ENCODE assay signal across 11 cellular contexts in genomic region chr1:38028105-38028591, GRCh38. TPM values are rescaled to one million over a fixed set of nuclear protein-coding genes. Genes with fewer than 3 reads are reported as not detected.
DNase-seq lines count a peak whose midpoint lies in the region; ATAC-seq and TF ChIP-seq lines count a peak whose summit lies in the region.
"Had no signal": no experiment of that assay in that cellular context is flagged by ENCODE, and none has a peak within 500 bp of the region (broad histone marks: within the 10 kb centered on the region; RNA-seq: fewer than 3 reads in every experiment).

No MANE protein-coding gene starts in this region.

- H3K27ac ChIP-seq in OCI-LY3 (ENCODE audit: low read length) (peak overlapping the region; percentile 100), upper lobe of left lung (no peak overlapping the region)
- H3K27ac ChIP-seq: A549, left lung had no signal

- TF ChIP-seq EP300 in upper lobe of left lung (IDR thresholded peaks at IDR 0.05), result no peak

- no peaks in the 10 kb centered on the region for H3K36me3 Mint-ChIP-seq in HFFc6 (ENCODE audit: low read depth)

- ATAC-seq in esophagus mucosa, result peak; percentile 19
- no peak for ATAC-seq in upper lobe of left lung (ENCODE audit: low FRiP score in 2 of 2)

- H3K36me3 ChIP-seq in OCI-LY3 (replicated peaks; ENCODE audit: low read depth, low read length), result peaks cover 15% of the 10 kb centered on the region
- H3K36me3 ChIP-seq in upper lobe of left lung, result peaks cover 17 to 32% (median 26%) of the 10 kb centered on the region in 4 donors
- peaks cover 25% of the 10 kb centered on the region for H3K36me3 ChIP-seq in HAP-1 (replicated peaks)

- H3K9ac ChIP-seq in OCI-LY3 (ENCODE audit: low read length), result peak overlapping the region; percentile 98

- H3K27ac Mint-ChIP-seq in HFFc6, result peak overlapping the region; percentile 16; the same call in 1 of the 2 replicates

- H3K4me3 Mint-ChIP-seq in HFFc6, result no peak overlapping the region

- H3K9me3 Mint-ChIP-seq in HFFc6, result no peaks in the 10 kb centered on the region

- TF ChIP-seq CTCF in HFFc6 (IDR thresholded peaks at IDR 0.05), result no peak
- TF ChIP-seq CTCF in OCI-LY3 (IDR thresholded peaks at IDR 0.05; ENCODE audit: low read depth, low read length), result no peak
- no peak for TF ChIP-seq CTCF in upper lobe of left lung (IDR thresholded peaks at IDR 0.05)

- peaks cover 78% of the 10 kb centered on the region for H3K79me2 ChIP-seq in OCI-LY3 (ENCODE audit: low read length)

- no peak for TF ChIP-seq POLR2A in upper lobe of left lung (IDR thresholded peaks at IDR 0.05)

- H3K4me3 ChIP-seq in OCI-LY3 (ENCODE audit: low read length), result peak overlapping the region; percentile 68
- H3K4me3 ChIP-seq in upper lobe of left lung, result no peak overlapping the region
- no peak overlapping the region for H3K4me3 ChIP-seq in HAP-1
- H3K4me3 ChIP-seq: A549, left lung had no signal

- DNase-seq in NCI-H1417 (lab: John Stamatoyannopoulos, UW), result peak in 2 of 3 experiments; percentile 34 to 53
- DNase-seq in NCI-H1417 treated with DMSO at 0.1 percent for 48 hours (lab: John Stamatoyannopoulos, UW), result no peak
- peak; percentile 36 for DNase-seq in HFFc6
- no peak for DNase-seq in upper lobe of left lung
- DNase-seq in pons (ENCODE audit: low spot score), result no peak
- no peak for DNase-seq in HAP-1 (ENCODE audit: low spot score in 2 of 2)

- H3K27me3 ChIP-seq in OCI-LY3 (ENCODE audit: low read depth, low read length), result no peaks in the 10 kb centered on the region
- H3K27me3 ChIP-seq in upper lobe of left lung, result no peaks in the 10 kb centered on the region
- no peaks in the 10 kb centered on the region for H3K27me3 ChIP-seq in HAP-1 (ENCODE audit: low read depth)

- H2AFZ ChIP-seq in OCI-LY3 (ENCODE audit: low read depth, low read length), result no peak overlapping the region

- no peaks in the 10 kb centered on the region for H4K20me1 ChIP-seq in OCI-LY3 (ENCODE audit: insufficient read depth, low read length)

- peaks cover 82% of the 10 kb centered on the region for H3K4me1 ChIP-seq in OCI-LY3 (ENCODE audit: low read length)
- peaks cover 27 to 48% (median 39%) of the 10 kb centered on the region in 4 donors for H3K4me1 ChIP-seq in upper lobe of left lung
- H3K4me1 ChIP-seq in HAP-1, result no peaks in the 10 kb centered on the region

- 63 to 72% methylated on average over 3 of the region's 3 CpGs for WGBS in upper lobe of left lung, 2 donors

- in situ Hi-C loops in HAP-1 (cut with MboI; ENCODE audit: low sequenced_read_pairs), result loop anchor here (5.0 to 25.0 kb wide), 3 partner anchors 457 to 804 kb away; no protein-coding TSS in a partner anchor

- H3K4me2 ChIP-seq in OCI-LY3 (ENCODE audit: low read length), result peak overlapping the region; percentile 96
- H3K4me2 ChIP-seq: A549 had no signal

- no peaks in the 10 kb centered on the region for H3K9me3 ChIP-seq in OCI-LY3 (ENCODE audit: insufficient read depth, low read length)
- no peaks in the 10 kb centered on the region for H3K9me3 ChIP-seq in upper lobe of left lung
- H3K9me3 ChIP-seq in HAP-1, result no peaks in the 10 kb centered on the region
- H3K9me3 ChIP-seq: A549, left lung had no signal

- H3K4me1 Mint-ChIP-seq in HFFc6 (ENCODE audit: low read depth), result peaks cover 42% of the 10 kb centered on the region

- peaks cover 3% of the 10 kb centered on the region; the same call in 1 of the 2 replicates for H3K27me3 Mint-ChIP-seq in HFFc6 (ENCODE audit: insufficient read depth)

RNA-seq across cellular contexts. Expression of gene UTP11, which starts 15.6 kb away (rescaled TPM):
- 10 to 100 TPM; 41.4 to 57.1 (median 49.2) TPM for total RNA-seq in HFFc6 (2021; fragmentation: NEBNext Ultra II Directional; extraction: Animal tissue kit (Norgen Biotek cat#: 25700))
- total RNA-seq in esophagus mucosa (30.3 TPM), upper lobe of left lung (10 to 100 TPM in 5 of 6 donors, 1 to 10 TPM in 1; 8.4 to 53.4 (median 25.4) TPM)

RNA-seq across cellular contexts. Expression of gene POU3F1, which starts 18.4 kb away (rescaled TPM):
- under 1 TPM in 1 of 6 experiments, not detected in 5; 0.11 TPM for total RNA-seq in HFFc6 (2021; fragmentation: NEBNext Ultra II Directional; extraction: Animal tissue kit (Norgen Biotek cat#: 25700))
- 6.0 TPM for total RNA-seq in esophagus mucosa
- 1 to 10 TPM in 1 of 6 donors, under 1 TPM in 1, not detected in 4; 0.40 to 1.0 TPM for total RNA-seq in upper lobe of left lung
- total RNA-seq: left lung; T-helper 2 cell treated with Interferon-gamma antibody and Interleukin-4, amounts not matched to agents 100 ng/mL and 5 ng/mL, for 36 hours had no signal

RNA-seq across cellular contexts. Expression of gene FHL3, which starts 22.8 kb away (rescaled TPM):
- 10 to 100 TPM; 29.4 to 40.9 (median 33.2) TPM for total RNA-seq in HFFc6 (2021; fragmentation: NEBNext Ultra II Directional; extraction: Animal tissue kit (Norgen Biotek cat#: 25700))
- total RNA-seq in esophagus mucosa (10.6 TPM), upper lobe of left lung (10 to 100 TPM in 5 of 6 donors, 1 to 10 TPM in 1; 9.5 to 25.8 (median 18.6) TPM)

RNA-seq across cellular contexts. Expression of gene SF3A3, which starts 38.3 kb away (rescaled TPM):
- 10 to 100 TPM; 71.6 to 91.6 (median 81.3) TPM for total RNA-seq in HFFc6 (2021; fragmentation: NEBNext Ultra II Directional; extraction: Animal tissue kit (Norgen Biotek cat#: 25700))
- total RNA-seq in esophagus mucosa, result 41.7 TPM
- total RNA-seq in upper lobe of left lung, result 10 to 100 TPM; 36.5 to 80.7 (median 42.8) TPM

Comparison
In these comparisons a context has a peak if more than half of its experiments do, and no peak if none do; other contexts are left out.
1. DNase-seq: peak in NCI-H1417 (2 of 3) and HFFc6 (single experiment); none in NCI-H1417 treated with DMSO at 0.1 percent for 48 hours (single experiment), upper lobe of left lung (0 of 2), pons (single experiment) and HAP-1 (0 of 2).